8 cellular contexts compared by ENCODE assay signal in genomic region chr19:19387108-19387507, GRCh38. TPM values are rescaled to one million over a fixed set of nuclear protein-coding genes. Genes with fewer than 3 reads are reported as not detected.
DNase-seq lines count a peak whose midpoint lies in the region; ATAC-seq, FAIRE-seq and TF ChIP-seq lines count a peak whose summit lies in the region.

No MANE protein-coding gene starts in this region.

- H3K36me3 ChIP-seq in DOHH2 (ENCODE audit: control insufficient read depth, low read length) (peaks cover 25% of the 10 kb centered on the region), PC-3 (ENCODE audit: low read depth, low read length) (no peaks in the 10 kb centered on the region), endothelial cell of umbilical vein (ENCODE audit: control insufficient read depth in 2 of 2, extremely low read depth in 1 of 2, insufficient read depth in 2 of 2, low read length in 2 of 2) (no peaks in the 10 kb centered on the region), trophoblast cell (ENCODE audit: control insufficient read depth in 1 of 2, insufficient read depth in 2 of 2, low read length in 2 of 2) (no peaks in the 10 kb centered on the region)

- H3K9me1 ChIP-seq in endothelial cell of umbilical vein (replicated peaks; ENCODE audit: control insufficient read depth, extremely low read depth, insufficient read depth, low read length), result no peaks in the 10 kb centered on the region

- H4K20me1 ChIP-seq in DOHH2 (ENCODE audit: control insufficient read depth, insufficient read depth, low read depth, low read length), result peaks cover 3% of the 10 kb centered on the region
- peaks cover 6% of the 10 kb centered on the region; the same call in 1 of the 2 replicates for H4K20me1 ChIP-seq in PC-3 (ENCODE audit: low read length)
- H4K20me1 ChIP-seq in endothelial cell of umbilical vein (replicated peaks; ENCODE audit: control insufficient read depth, extremely low read depth, insufficient read depth, low read length), result no peaks in the 10 kb centered on the region

- POLR2A ChIA-PET in PC-3 (lab: Charles Lee; ENCODE audit: unreplicated experiment), result no interaction called here
- POLR2A ChIA-PET in endothelial cell of umbilical vein (lab: Charles Lee), result no interaction called here

- peak overlapping the region; percentile 85 for H3K14ac ChIP-seq in trophoblast cell (ENCODE audit: low read length)

- H3K27me3 ChIP-seq in DOHH2 (ENCODE audit: control insufficient read depth, low read length) (no peaks in the 10 kb centered on the region), PC-3 (ENCODE audit: low read length) (no peaks in the 10 kb centered on the region), endothelial cell of umbilical vein (ENCODE audit: control insufficient read depth in 2 of 2, insufficient read depth in 2 of 2, low read length in 2 of 2) (no peaks in the 10 kb centered on the region), trophoblast cell (ENCODE audit: insufficient read depth, low read length) (no peaks in the 10 kb centered on the region)

- H4K12ac ChIP-seq in trophoblast cell (ENCODE audit: low read depth, low read length), result no peak overlapping the region

- peaks cover 22% of the 10 kb centered on the region for H3K79me1 ChIP-seq in trophoblast cell (ENCODE audit: low read length)

- H3K9me2 ChIP-seq in DOHH2 (replicated peaks; ENCODE audit: control insufficient read depth, low read length) (no peaks in the 10 kb centered on the region), PC-3 (replicated peaks; ENCODE audit: low read length) (no peaks in the 10 kb centered on the region)

- H3K9ac ChIP-seq in PC-3 (ENCODE audit: low read length), result peak overlapping the region; percentile 97; the same call in 1 of the 2 replicates
- peak overlapping the region; percentile 96 for H3K9ac ChIP-seq in endothelial cell of umbilical vein (replicated peaks; ENCODE audit: extremely low read depth, insufficient read depth, low read length)
- H3K9ac ChIP-seq in trophoblast cell (ENCODE audit: low read length), result no peak overlapping the region

- H2AK5ac ChIP-seq in trophoblast cell (ENCODE audit: low read length), result no peak overlapping the region

- H3K79me2 ChIP-seq in DOHH2 (ENCODE audit: control insufficient read depth, low read length) (peaks cover 66% of the 10 kb centered on the region), PC-3 (ENCODE audit: low read length) (peaks cover 76% of the 10 kb centered on the region), endothelial cell of umbilical vein (ENCODE audit: control insufficient read depth, insufficient read depth, low read length) (peaks cover 40% of the 10 kb centered on the region), trophoblast cell (ENCODE audit: control insufficient read depth, insufficient read depth, low read length, poor library complexity) (peaks cover 24% of the 10 kb centered on the region)

- no peak overlapping the region for H2BK120ac ChIP-seq in trophoblast cell (ENCODE audit: insufficient read depth, low read length, poor library complexity)

- intact Hi-C loops in PC-3 (cut with micrococcal nuclease) (no loop called here), endothelial cell of umbilical vein (cut with micrococcal nuclease) (loop anchor here (5.0 kb wide), 1 partner anchor 75 kb away; no protein-coding TSS in a partner anchor), head of caudate nucleus (cut with DNase I) (no loop called here)

- CTCF ChIA-PET in PC-3 (lab: Charles Lee), result no interaction called here
- CTCF ChIA-PET in endothelial cell of umbilical vein (lab: Charles Lee), result no interaction called here

- H2AFZ ChIP-seq in PC-3 (ENCODE audit: low read length), result no peak overlapping the region
- no peak overlapping the region for H2AFZ ChIP-seq in endothelial cell of umbilical vein (ENCODE audit: low read depth, low read length)
- no peak overlapping the region for H2AFZ ChIP-seq in trophoblast cell (ENCODE audit: insufficient read depth, low read length, poor library complexity)

- TF ChIP-seq POLR2A in endothelial cell of umbilical vein (IDR thresholded peaks at IDR 0.05; ENCODE audit: low read depth, low read length), result no peak

- dilution Hi-C loops in endothelial cell of umbilical vein (cut with MboI; ENCODE audit: extremely low pct_ligation_motif_present, low sequenced_read_pairs), result no loop called here

- H4K8ac ChIP-seq in trophoblast cell (ENCODE audit: low read depth, low read length), result peak overlapping the region; percentile 40

- H3K4me3 ChIP-seq in DOHH2 (ENCODE audit: low read length) (peak overlapping the region; percentile 88), PC-3 (ENCODE audit: low read length) (peak overlapping the region; percentile 100), endothelial cell of umbilical vein (replicated peaks in 1 of 3; ENCODE audit: insufficient read depth in 1 of 3, low read depth in 1 of 3, low read length in 3 of 3) (no peak overlapping the region), trophoblast cell (ENCODE audit: low read depth, low read length) (no peak overlapping the region)

- H3K18ac ChIP-seq in trophoblast cell (ENCODE audit: low read length), result peak overlapping the region; percentile 38

- H3K27ac ChIP-seq in DOHH2 (ENCODE audit: low read depth, low read length), result no peak overlapping the region
- no peak overlapping the region for H3K27ac ChIP-seq in PC-3 (ENCODE audit: low read length)
- no peak overlapping the region for H3K27ac ChIP-seq in endothelial cell of umbilical vein (ENCODE audit: insufficient read depth, low read depth, low read length)
- H3K27ac ChIP-seq in trophoblast cell (ENCODE audit: low read depth, low read length), result no peak overlapping the region

- H2BK12ac ChIP-seq in trophoblast cell (ENCODE audit: low read length), result peak overlapping the region; percentile 66

- no peak overlapping the region for H2BK5ac ChIP-seq in trophoblast cell (ENCODE audit: low read depth, low read length, poor library complexity)

- WGBS in trophoblast cell (ENCODE audit: extremely low coverage, insufficient coverage, insufficient read length), result no CpG with 5 or more reads among the region's 5 CpGs

- H3K23ac ChIP-seq in trophoblast cell (ENCODE audit: low read length), result no peak overlapping the region

- H3K4me2 ChIP-seq in DOHH2 (ENCODE audit: low read length) (peak overlapping the region; percentile 90), PC-3 (ENCODE audit: low read length) (peak overlapping the region; percentile 98), endothelial cell of umbilical vein (ENCODE audit: insufficient read depth, low read length) (peak overlapping the region; percentile 57), trophoblast cell (ENCODE audit: low read length) (peak overlapping the region; percentile 99)

- H3F3A ChIP-seq in DOHH2 (ENCODE audit: control insufficient read depth, insufficient read depth) (peaks cover 3% of the 10 kb centered on the region; the same call in 1 of the 2 replicates), PC-3 (ENCODE audit: low read length, unreplicated experiment) (no peaks in the 10 kb centered on the region)

- H3K4ac ChIP-seq in trophoblast cell (ENCODE audit: low read depth, low read length), result peak overlapping the region; percentile 98

- H3K9me3 ChIP-seq in DOHH2 (ENCODE audit: control insufficient read depth, insufficient read depth, low read length), result no peaks in the 10 kb centered on the region
- H3K9me3 ChIP-seq in PC-3 (ENCODE audit: low read length), result no peaks in the 10 kb centered on the region
- H3K9me3 ChIP-seq in endothelial cell of umbilical vein (replicated peaks; ENCODE audit: control insufficient read depth, insufficient read depth, low read length), result no peaks in the 10 kb centered on the region
- no peaks in the 10 kb centered on the region for H3K9me3 ChIP-seq in trophoblast cell (ENCODE audit: insufficient read depth, low read depth, low read length)

- peak; percentile 15 for FAIRE-seq in endothelial cell of umbilical vein (lab: Jason Lieb, UNC)

- TF ChIP-seq CTCF in DOHH2 (IDR thresholded peaks at IDR 0.05; ENCODE audit: low read depth, low read length, poor library complexity, severe bottlenecking) (no peak), PC-3 (conservative IDR thresholded peaks at IDR 0.05; ENCODE audit: low read depth, low read length) (no peak), endothelial cell of umbilical vein (IDR thresholded peaks at IDR 0.05; ENCODE audit: extremely low read depth in 1 of 2, insufficient read depth in 1 of 2, low read depth in 1 of 2, low read length in 2 of 2) (no peak)

- peaks cover 56% of the 10 kb centered on the region for H3K4me1 ChIP-seq in DOHH2 (ENCODE audit: control insufficient read depth, low read length)
- peaks cover 29% of the 10 kb centered on the region for H3K4me1 ChIP-seq in PC-3 (ENCODE audit: insufficient read depth, low read length)
- H3K4me1 ChIP-seq in endothelial cell of umbilical vein (ENCODE audit: control insufficient read depth, extremely low read depth, insufficient read depth, low read length), result peaks cover 34% of the 10 kb centered on the region
- H3K4me1 ChIP-seq in trophoblast cell (ENCODE audit: control insufficient read depth in 1 of 2, insufficient read depth in 2 of 2, low read length in 2 of 2), result peaks cover 10 to 25% of the 10 kb centered on the region in 2 experiments

- ATAC-seq in PC-3, result no peak
- no peak for ATAC-seq in GM21515 (IDR thresholded peaks at IDR 0.05; ENCODE audit: unreplicated experiment)

- H4K91ac ChIP-seq in trophoblast cell (ENCODE audit: low read depth, low read length), result peak overlapping the region; percentile 39

- BruUV-seq in PC-3 (replicated peaks; lab: Mats Ljungman, UMichigan), result no TSS peak
- no TSS peak for BruUV-seq in endothelial cell of umbilical vein (replicated peaks; lab: Mats Ljungman, UMichigan)

- DNase-seq in PC-3, result no peak
- DNase-seq in endothelial cell of umbilical vein (ENCODE audit: low read depth, low spot score), result no peak
- DNase-seq in trophoblast cell, result no peak
- no peak for DNase-seq in head of caudate nucleus
- no peak for DNase-seq in SKM-1 (lab: John Stamatoyannopoulos, UW; ENCODE audit: unreplicated experiment)
- no peak for DNase-seq in NCI-H2107 treated with DMSO at 0.1 percent for 48 hours (lab: John Stamatoyannopoulos, UW; ENCODE audit: unreplicated experiment)

TF ChIP-seq in endothelial cell of umbilical vein, 7 proteins besides CTCF, POLR2A, EP300 and RAD21 (continues in another document):
- TF ChIP-seq EZH2 (IDR thresholded peaks at IDR 0.05; ENCODE audit: borderline replicate concordance, low read depth, low read length, severe bottlenecking), result no peak
- TF ChIP-seq JUN (IDR thresholded peaks at IDR 0.05; ENCODE audit: borderline replicate concordance, insufficient read depth, insufficient read length, low read depth), result no peak

RNA-seq across cellular contexts. Expression of gene GATAD2A, which starts 18.4 kb away (rescaled TPM):
- total RNA-seq in PC-3 (2014; rRNA removed) (104 and 143 TPM in 2 replicates), endothelial cell of umbilical vein (134 and 138 TPM in 2 replicates)
- polyA plus RNA-seq in endothelial cell of umbilical vein, result 26.2 and 27.3 TPM in 2 replicates
- 43.0 and 43.3 TPM in 2 replicates for polyA plus RNA-seq in endothelial cell of umbilical vein (2011; cell fraction: cytosol; rRNA removed)
- polyA plus RNA-seq in endothelial cell of umbilical vein (2011; cell fraction: nucleus; rRNA removed), result 28.3 and 42.4 TPM in 2 replicates
- 61.3 and 62.1 TPM in 2 replicates for polyA plus RNA-seq in endothelial cell of umbilical vein (2012)
- 27.8 and 34.0 TPM in 2 replicates for polyA minus RNA-seq in endothelial cell of umbilical vein
- 42.5 TPM for polyA minus RNA-seq in endothelial cell of umbilical vein (2011; cell fraction: cytosol; rRNA and poly(A)+ RNA removed)
- polyA minus RNA-seq in endothelial cell of umbilical vein (2011; cell fraction: nucleus; rRNA and poly(A)+ RNA removed), result 15.0 and 27.9 TPM in 2 replicates
- polyA plus RNA-seq in trophoblast cell (2013), result 115 and 116 TPM in 2 replicates

Comparison
In these comparisons a context has a peak if more than half of its experiments do, and no peak if none do; other contexts are left out.
1. H3K4me3 ChIP-seq: peak in DOHH2 (single experiment) and PC-3 (single experiment); none in endothelial cell of umbilical vein (0 of 3) and trophoblast cell (single experiment).
2. Peak in every context shown above with its lines, with median percentiles within 50 percentile points of each other: H3K4me2 ChIP-seq.